In genomic region chr1:196723325-196724185, GRCh38 we compare ENCODE assay signal across 8 cellular contexts. TPM values are rescaled to one million over a fixed set of nuclear protein-coding genes. Genes with fewer than 3 reads are reported as not detected.
A peak's percentile ranks its signal among the peaks of the same experiment; 100 is the strongest.
DNase-seq lines count a peak whose midpoint lies in the region; ATAC-seq and TF ChIP-seq lines count a peak whose summit lies in the region.

No MANE protein-coding gene starts in this region.

- H3K4me1 ChIP-seq in fibroblast of lung (ENCODE audit: control insufficient read depth, extremely low read depth, insufficient read depth, low read length): no peaks in the 10 kb centered on the region
- no peaks in the 10 kb centered on the region for H3K4me1 ChIP-seq in ovary (ENCODE audit: insufficient read depth)

- no peak overlapping the region for H3K4me3 Mint-ChIP-seq in activated B cell treated with CpG ODN at 0.5 μM for 24 hours
- H3K4me3 Mint-ChIP-seq in stimulated activated naive B cell treated with anti-CD40 and anti-IgM and Interleukin-4, amounts not matched to agents 10 μg/mL and 1 μg/mL and 100 μg/mL, for 72 hours: no peak overlapping the region

- H2AFZ ChIP-seq in fibroblast of lung (ENCODE audit: low read length): no peak overlapping the region

- H3K27ac ChIP-seq in fibroblast of lung (ENCODE audit: insufficient read depth, low read length) (no peak overlapping the region), ovary (no peak overlapping the region)

- POLR2A ChIA-PET in activated B cell treated with CpG ODN at 0.5 μM for 24 hours (lab: Charles Lee): no interaction called here

- no peak overlapping the region for H3K4me2 ChIP-seq in fibroblast of lung (ENCODE audit: extremely low read depth, insufficient read depth, low read length)

- intact Hi-C loops in activated B cell treated with CpG ODN at 0.5 μM for 24 hours (cut with micrococcal nuclease) (no loop called here), ovary (cut with DNase I) (no loop called here)

- ATAC-seq in GM19023 (IDR thresholded peaks at IDR 0.05; ENCODE audit: unreplicated experiment) (peak; percentile 98), HG03064 (IDR thresholded peaks at IDR 0.05; ENCODE audit: low read depth, unreplicated experiment) (peak; percentile 92), activated B cell treated with CpG ODN at 0.5 μM for 24 hours (ENCODE audit: low read depth) (peak; percentile 71)
- peak; percentile 54 to 74 for ATAC-seq in stimulated activated naive B cell treated with anti-CD40 and anti-IgM and Interleukin-4, amounts not matched to agents 10 μg/mL and 1 μg/mL and 100 μg/mL, for 72 hours (replicated peaks)

- H4K20me1 ChIP-seq in fibroblast of lung (ENCODE audit: control insufficient read depth, extremely low read depth, insufficient read depth, low read length): no peaks in the 10 kb centered on the region

- H3K9me3 Mint-ChIP-seq in activated B cell treated with CpG ODN at 0.5 μM for 24 hours: no peaks in the 10 kb centered on the region
- no peaks in the 10 kb centered on the region for H3K9me3 Mint-ChIP-seq in stimulated activated naive B cell treated with anti-CD40 and anti-IgM and Interleukin-4, amounts not matched to agents 10 μg/mL and 1 μg/mL and 100 μg/mL, for 72 hours

- CTCF ChIA-PET in activated B cell treated with CpG ODN at 0.5 μM for 24 hours (lab: Charles Lee): no interaction called here

- H3K4me3 ChIP-seq in fibroblast of lung (replicated peaks in 1 of 4; ENCODE audit: control extremely low read depth in 1 of 4, insufficient read depth in 1 of 4, low read depth in 3 of 4, low read length in 4 of 4) (no peak overlapping the region), ovary (no peak overlapping the region)

- 88 to 90% (median 89%) methylated on average over 14 of the region's 14 CpGs for WGBS in ovary, 3 donors

- H3K27me3 ChIP-seq in fibroblast of lung (ENCODE audit: control insufficient read depth, insufficient read depth, low read length) (no peaks in the 10 kb centered on the region), ovary (no peaks in the 10 kb centered on the region)

- TF ChIP-seq EP300 in ovary (IDR thresholded peaks at IDR 0.05): no peak

- no peaks in the 10 kb centered on the region for H3K79me2 ChIP-seq in fibroblast of lung (ENCODE audit: control insufficient read depth, insufficient read depth, low read length)

- H3K36me3 ChIP-seq in fibroblast of lung (ENCODE audit: control insufficient read depth, insufficient read depth, low read length) (no peaks in the 10 kb centered on the region), ovary (no peaks in the 10 kb centered on the region)

- no peaks in the 10 kb centered on the region for H3K4me1 Mint-ChIP-seq in activated B cell treated with CpG ODN at 0.5 μM for 24 hours
- no peaks in the 10 kb centered on the region for H3K4me1 Mint-ChIP-seq in stimulated activated naive B cell treated with anti-CD40 and anti-IgM and Interleukin-4, amounts not matched to agents 10 μg/mL and 1 μg/mL and 100 μg/mL, for 72 hours

- peak; percentile 70 for DNase-seq in DMS53 treated with DMSO at 0.1 percent for 48 hours (lab: John Stamatoyannopoulos, UW; ENCODE audit: unreplicated experiment)
- DNase-seq in NCI-H2029 (lab: John Stamatoyannopoulos, UW): peak; percentile 50
- DNase-seq in activated B cell treated with CpG ODN at 0.5 μM for 24 hours: no peak
- DNase-seq in fibroblast of lung (ENCODE audit: low read depth in 2 of 2): peak in 1 of 2 donors; percentile 3
- DNase-seq in stimulated activated naive B cell treated with anti-CD40 and anti-IgM and Interleukin-4, amounts not matched to agents 10 μg/mL and 1 μg/mL and 100 μg/mL, for 72 hours: no peak
- DNase-seq in ovary: no peak

- no peaks in the 10 kb centered on the region for H3K36me3 Mint-ChIP-seq in activated B cell treated with CpG ODN at 0.5 μM for 24 hours (ENCODE audit: low read depth)
- no peaks in the 10 kb centered on the region for H3K36me3 Mint-ChIP-seq in stimulated activated naive B cell treated with anti-CD40 and anti-IgM and Interleukin-4, amounts not matched to agents 10 μg/mL and 1 μg/mL and 100 μg/mL, for 72 hours

- no peaks in the 10 kb centered on the region for H3K27me3 Mint-ChIP-seq in activated B cell treated with CpG ODN at 0.5 μM for 24 hours
- H3K27me3 Mint-ChIP-seq in stimulated activated naive B cell treated with anti-CD40 and anti-IgM and Interleukin-4, amounts not matched to agents 10 μg/mL and 1 μg/mL and 100 μg/mL, for 72 hours: no peaks in the 10 kb centered on the region

- no peak for TF ChIP-seq CTCF in activated B cell treated with CpG ODN at 0.5 μM for 24 hours (IDR thresholded peaks at IDR 0.05)
- peak; percentile 43 to 50 for TF ChIP-seq CTCF in fibroblast of lung (conservative IDR thresholded peaks at IDR 0.05 in 1 of 2, IDR thresholded peaks at IDR 0.05 in 1 of 2; ENCODE audit: low read depth in 1 of 2, low read length in 2 of 2)
- no peak for TF ChIP-seq CTCF in ovary (IDR thresholded peaks at IDR 0.05)

- TF ChIP-seq POLR2A in ovary (IDR thresholded peaks at IDR 0.05): no peak

- H3K9me3 ChIP-seq in fibroblast of lung (ENCODE audit: control insufficient read depth, insufficient read depth, low read depth, low read length) (no peaks in the 10 kb centered on the region), ovary (no peaks in the 10 kb centered on the region)

- H3K27ac Mint-ChIP-seq in activated B cell treated with CpG ODN at 0.5 μM for 24 hours: no peak overlapping the region
- no peak overlapping the region for H3K27ac Mint-ChIP-seq in stimulated activated naive B cell treated with anti-CD40 and anti-IgM and Interleukin-4, amounts not matched to agents 10 μg/mL and 1 μg/mL and 100 μg/mL, for 72 hours

- no peak overlapping the region for H3K9ac ChIP-seq in fibroblast of lung (ENCODE audit: insufficient read depth, low read length)

RNA-seq across cellular contexts. Expression of gene CFHR3, which starts 51.1 kb away (rescaled TPM):
- not detected in 2 replicates for total RNA-seq in activated B cell treated with CpG ODN at 0.5 μM for 24 hours
- 0.17 and 0.26 TPM in 2 replicates for total RNA-seq in fibroblast of lung
- not detected in 2 replicates for polyA plus RNA-seq in fibroblast of lung
- polyA plus RNA-seq in fibroblast of lung (2012): not detected in 2 replicates
- polyA minus RNA-seq in fibroblast of lung (ENCODE audit: low replicate concordance): not detected in 2 replicates
- 1 to 10 TPM in 1 of 7 donors, under 1 TPM in 6; 0.11 to 1.0 (median 0.56) TPM for total RNA-seq in ovary
- under 1 TPM; 0.24 to 0.25 TPM for polyA plus RNA-seq in ovary

Comparison
In these comparisons a context has a peak if more than half of its experiments do, and no peak if none do; other contexts are left out.
1. DNase-seq: peak in DMS53 treated with DMSO at 0.1 percent for 48 hours (single experiment) and NCI-H2029 (single experiment); none in activated B cell treated with CpG ODN at 0.5 μM for 24 hours (single experiment), stimulated activated naive B cell treated with anti-CD40 and anti-IgM and Interleukin-4, amounts not matched to agents 10 μg/mL and 1 μg/mL and 100 μg/mL, for 72 hours (single experiment) and ovary (0 of 5).
2. CTCF ChIP-seq: peak in fibroblast of lung (2 of 2); none in activated B cell treated with CpG ODN at 0.5 μM for 24 hours (single experiment) and ovary (0 of 3).
3. Peak in every context shown above with its lines, with median percentiles within 50 percentile points of each other: ATAC-seq.